32 cellular contexts compared by ENCODE assay signal in the genomic region with DNA sequence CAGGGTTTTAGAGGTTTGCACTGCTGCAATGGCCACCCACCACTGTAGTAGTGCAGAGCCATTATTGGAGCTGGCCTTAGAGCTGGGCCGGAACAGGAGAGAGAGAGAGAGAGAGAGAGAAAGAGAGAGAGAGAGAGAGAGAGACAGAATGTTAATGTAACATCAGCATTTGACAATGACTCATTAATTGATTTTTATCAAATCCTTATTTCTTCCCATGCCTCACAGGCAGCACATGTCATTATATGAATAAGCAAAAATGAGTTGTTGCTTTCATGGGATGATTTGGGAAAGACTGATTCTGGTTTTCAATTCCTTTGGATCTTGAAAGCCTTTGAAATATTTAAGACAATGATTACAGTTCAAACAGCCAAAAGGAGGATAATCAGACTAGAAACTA.
"Had no signal": no experiment of that assay in that cellular context is flagged by ENCODE, and none has a peak within 500 bp of the region (broad histone marks: within the 10 kb centered on the region; RNA-seq: fewer than 3 reads in every experiment).

No MANE protein-coding gene starts in this region.

- H3K4me1 ChIP-seq: ascending aorta had no signal

- H3K36me3 ChIP-seq: MG63, WERI-Rb-1 had no signal

- H3K4me3 Mint-ChIP-seq: activated CD4-positive, alpha-beta memory T cell treated with anti-CD3 and anti-CD28 coated beads, Interleukin-2, amount 10 ng/mL, durations not matched to agents 7 days and 5 days; activated CD8-positive, alpha-beta memory T cell treated with anti-CD3 and anti-CD28 coated beads, Interleukin-2, amount 10 ng/mL, durations not matched to agents 7 days and 5 days; activated naive CD4-positive, alpha-beta T cell treated with anti-CD3 and anti-CD28 coated beads, Interleukin-2, amount 10 ng/mL, durations not matched to agents 7 days and 5 days; activated naive CD8-positive, alpha-beta T cell had no signal

- H3K36me3 Mint-ChIP-seq: activated naive CD4-positive, alpha-beta T cell treated with anti-CD3 and anti-CD28 coated beads, Interleukin-2, amount 10 ng/mL, durations not matched to agents 7 days and 5 days had no signal

- H3K4me1 Mint-ChIP-seq: activated CD4-positive, alpha-beta memory T cell treated with anti-CD3 and anti-CD28 coated beads, Interleukin-2, amount 10 ng/mL, durations not matched to agents 7 days and 5 days; activated CD8-positive, alpha-beta memory T cell treated with anti-CD3 and anti-CD28 coated beads, Interleukin-2, amount 10 ng/mL, durations not matched to agents 7 days and 5 days; activated naive CD4-positive, alpha-beta T cell treated with anti-CD3 and anti-CD28 coated beads, Interleukin-2, amount 10 ng/mL, durations not matched to agents 7 days and 5 days had no signal

- H3K4me3 ChIP-seq: ascending aorta, MG63, PC-9 had no signal

- H3K27ac Mint-ChIP-seq: activated CD4-positive, alpha-beta memory T cell treated with anti-CD3 and anti-CD28 coated beads, Interleukin-2, amount 10 ng/mL, durations not matched to agents 7 days and 5 days; activated CD8-positive, alpha-beta memory T cell treated with anti-CD3 and anti-CD28 coated beads, Interleukin-2, amount 10 ng/mL, durations not matched to agents 7 days and 5 days; activated naive CD4-positive, alpha-beta T cell treated with anti-CD3 and anti-CD28 coated beads, Interleukin-2, amount 10 ng/mL, durations not matched to agents 7 days and 5 days; activated naive CD8-positive, alpha-beta T cell had no signal

- H3K27me3 ChIP-seq: ascending aorta, MG63 had no signal

- DNase-seq: activated CD4-positive, alpha-beta memory T cell treated with anti-CD3 and anti-CD28 coated beads, Interleukin-2, amount 10 ng/mL, durations not matched to agents 7 days and 5 days; activated CD4-positive, alpha-beta T cell treated with anti-CD3 and anti-CD28 coated beads for 1 hour; activated CD4-positive, alpha-beta T cell treated with anti-CD3 and anti-CD28 coated beads for 48 hours; activated CD4-positive, CD25-positive, alpha-beta regulatory T cell; activated CD8-positive, alpha-beta memory T cell treated with anti-CD3 and anti-CD28 coated beads for 24 hours; activated CD8-positive, alpha-beta memory T cell treated with anti-CD3 and anti-CD28 coated beads, Interleukin-2, amount 10 ng/mL, durations not matched to agents 7 days and 5 days; activated CD8-positive, alpha-beta memory T cell treated with anti-CD3 and anti-CD28 coated beads, Interleukin-2, amount 50 U/mL, for 48 hours; activated effector memory CD4-positive, alpha-beta T cell treated with Interleukin-2 at 50 U/mL for 16 hours; activated naive CD4-positive, alpha-beta T cell treated with anti-CD3 and anti-CD28 coated beads, Interleukin-2, amount 10 ng/mL, durations not matched to agents 7 days and 5 days; activated T-cell treated with anti-CD3 and anti-CD28 coated beads, Interleukin-2, amount 50 U/mL, for 48 hours; amygdala; Karpas-422; KBM-7; MG63; NCI-H1048; NCI-H1105 treated with DMSO at 0.1 percent for 48 hours; NCI-H1436; NCI-H1694; NCI-H1930; NCI-H2081 treated with DMSO at 0.1 percent for 48 hours; NCI-H226; NCI-H446 treated with DMSO at 0.1 percent for 48 hours; NCI-H524; NK-92 treated with Interleukin-12 subunit alpha and Interleukin-12 subunit beta, amount 100 ng/mL, for 24 hours; PC-9; Right ventricle myocardium superior; SW 1271; T-helper 1 cell; T1000; WERI-Rb-1 had no signal

- H2AFZ ChIP-seq: PC-9 had no signal

- H3K27me3 Mint-ChIP-seq: activated naive CD8-positive, alpha-beta T cell had no signal

- H3K4me2 ChIP-seq: PC-9 had no signal

- H3K9me3 ChIP-seq: ascending aorta, MG63 had no signal

- H3K27ac ChIP-seq: ascending aorta, PC-9, WERI-Rb-1 had no signal
